Comparison of ENCODE assay signal across 10 cellular contexts in genomic region chr11:13110929-13111812, GRCh38.
DNase-seq lines count a peak whose midpoint lies in the region; FAIRE-seq and TF ChIP-seq lines count a peak whose summit lies in the region.
"Had no signal": no experiment of that assay in that cellular context is flagged by ENCODE, and none has a peak within 500 bp of the region (broad histone marks: within the 10 kb centered on the region; RNA-seq: fewer than 3 reads in every experiment).

No MANE protein-coding gene starts in this region.

- no peak overlapping the region for H4K8ac ChIP-seq in mesendoderm (ENCODE audit: low read depth, low read length)

- DNase-seq in GM18507 (ENCODE audit: extremely low spot score, insufficient read length, low read depth) (no peak), LHCN-M2 (ENCODE audit: low read depth) (peak; percentile 32), brain microvascular endothelial cell (peak; percentile 56), mesendoderm (peak; percentile 97), globus pallidus (ENCODE audit: low spot score) (no peak), GF-D8 (lab: John Stamatoyannopoulos, UW) (no peak), NOMO-1 treated with dmso at 0.1 percent for 144 hours (lab: John Stamatoyannopoulos, UW; ENCODE audit: unreplicated experiment) (no peak), SW 1271 (lab: John Stamatoyannopoulos, UW) (no peak)
- DNase-seq: activated CD8-positive, alpha-beta memory T cell treated with anti-CD3 and anti-CD28 coated beads, Interleukin-2, amount 50 U/mL, for 48 hours had no signal

- no peak overlapping the region for H2AK5ac ChIP-seq in mesendoderm (ENCODE audit: low read length)

- H3K9ac ChIP-seq in mesendoderm (ENCODE audit: low read length): peak overlapping the region; percentile 12

- peak overlapping the region; percentile 1 for H3K23ac ChIP-seq in mesendoderm (ENCODE audit: low read length)

- in situ Hi-C loops in brain microvascular endothelial cell (cut with HindIII; ENCODE audit: low pct_ligation_motif_present, low sequenced_read_pairs): no loop called here

- peak overlapping the region; percentile 70 for H3K18ac ChIP-seq in mesendoderm (ENCODE audit: low read length)

- H3K79me1 ChIP-seq in mesendoderm (ENCODE audit: low read length): no peaks in the 10 kb centered on the region

- no peak for TF ChIP-seq CTCF in brain microvascular endothelial cell (IDR thresholded peaks at IDR 0.05; ENCODE audit: low read depth, low read length, missing control alignments)

- peak overlapping the region; percentile 48 for H3K4ac ChIP-seq in mesendoderm (ENCODE audit: low read depth, low read length)

- H3K4me1 ChIP-seq in mesendoderm (ENCODE audit: control insufficient read depth, low read depth, low read length): peaks cover 14% of the 10 kb centered on the region
- H3K4me1 ChIP-seq: SJSA1 had no signal

- no peak overlapping the region for H3K4me2 ChIP-seq in mesendoderm (ENCODE audit: low read length)

- H2BK120ac ChIP-seq in mesendoderm (ENCODE audit: low read depth, low read length): peak overlapping the region; percentile 95

- H3K27me3 ChIP-seq in brain microvascular endothelial cell (replicated peaks) (no peaks in the 10 kb centered on the region), mesendoderm (ENCODE audit: insufficient read depth, low read length, poor library complexity) (no peaks in the 10 kb centered on the region)

- peak overlapping the region; percentile 93 for H2BK5ac ChIP-seq in mesendoderm (ENCODE audit: low read length)

- no peaks in the 10 kb centered on the region for H3K36me3 ChIP-seq in brain microvascular endothelial cell (replicated peaks)
- no peaks in the 10 kb centered on the region for H3K36me3 ChIP-seq in mesendoderm (ENCODE audit: control insufficient read depth, insufficient read depth, low read length)
- H3K36me3 ChIP-seq: SJSA1 had no signal

- peak overlapping the region; percentile 61 for H2BK15ac ChIP-seq in mesendoderm (replicated peaks; ENCODE audit: low read depth)

- H3K4me3 ChIP-seq in brain microvascular endothelial cell (ENCODE audit: low read depth, low read length): no peak overlapping the region
- no peak overlapping the region for H3K4me3 ChIP-seq in mesendoderm (ENCODE audit: low read length)
- H3K4me3 ChIP-seq: SJSA1 had no signal

- peak; percentile 35 for FAIRE-seq in GM18507 (lab: Jason Lieb, UNC)

- H3K27ac ChIP-seq in brain microvascular endothelial cell (no peak overlapping the region), mesendoderm (ENCODE audit: low read depth, low read length) (peak overlapping the region; percentile 66)
- H3K27ac ChIP-seq: SJSA1 had no signal

- H3K79me2 ChIP-seq in mesendoderm (ENCODE audit: control insufficient read depth, insufficient read depth, low read length): no peaks in the 10 kb centered on the region

- no peak overlapping the region for H4K5ac ChIP-seq in mesendoderm (ENCODE audit: low read length)

- no CpG with 5 or more reads among the region's 5 CpGs for WGBS in mesendoderm (ENCODE audit: extremely low coverage, insufficient coverage, low lambda C conversion rate)

- peak overlapping the region; percentile 69 for H3K56ac ChIP-seq in mesendoderm (ENCODE audit: low read length)

Comparison
In these comparisons a context has a peak if more than half of its experiments do, and no peak if none do; other contexts are left out.
1. DNase-seq: peak in LHCN-M2 (single experiment), brain microvascular endothelial cell (single experiment) and mesendoderm (single experiment); none in GM18507 (single experiment), globus pallidus (single experiment), GF-D8 (single experiment), NOMO-1 treated with dmso at 0.1 percent for 144 hours (single experiment) and SW 1271 (0 of 2).